ENCODE assay signal across 10 cellular contexts in genomic region chr2:14654733-14655346, GRCh38. TPM values are rescaled to one million over a fixed set of nuclear protein-coding genes. Genes with fewer than 3 reads are reported as not detected.
DNase-seq lines count a peak whose midpoint lies in the region; ATAC-seq and TF ChIP-seq lines count a peak whose summit lies in the region.
"Had no signal": no experiment of that assay in that cellular context is flagged by ENCODE, and none has a peak within 500 bp of the region (broad histone marks: within the 10 kb centered on the region; RNA-seq: fewer than 3 reads in every experiment).

No MANE protein-coding gene starts in this region.

- no peak for TF ChIP-seq EP300 in tibial nerve (IDR thresholded peaks at IDR 0.05)

- 48 to 62% methylated on average over 4 of the region's 4 CpGs for WGBS in tibial nerve, 2 donors

- no peaks in the 10 kb centered on the region for H3K4me1 ChIP-seq in tibial nerve
- H3K4me1 ChIP-seq: psoas muscle had no signal

- H3K27ac ChIP-seq in tibial nerve, result no peak overlapping the region
- H3K27ac ChIP-seq: dorsolateral prefrontal cortex, psoas muscle had no signal

- no peak overlapping the region for H3K4me3 ChIP-seq in tibial nerve
- H3K4me3 ChIP-seq: dorsolateral prefrontal cortex, psoas muscle had no signal

- H3K36me3 ChIP-seq in tibial nerve, result no peaks in the 10 kb centered on the region

- no peak for TF ChIP-seq POLR2A in tibial nerve (IDR thresholded peaks at IDR 0.05)

- ATAC-seq in GM19043 (IDR thresholded peaks at IDR 0.05; ENCODE audit: low read depth, unreplicated experiment), result peak; percentile 85
- ATAC-seq in GM21825 (IDR thresholded peaks at IDR 0.05; ENCODE audit: unreplicated experiment), result peak; percentile 90
- ATAC-seq in HG03159 (IDR thresholded peaks at IDR 0.05; ENCODE audit: unreplicated experiment), result peak; percentile 93
- ATAC-seq: psoas muscle had no signal

- H3K27me3 ChIP-seq in tibial nerve, result no peaks in the 10 kb centered on the region
- H3K27me3 ChIP-seq: dorsolateral prefrontal cortex had no signal

- H3K9me3 ChIP-seq in tibial nerve, result no peaks in the 10 kb centered on the region
- H3K9me3 ChIP-seq: psoas muscle had no signal

- DNase-seq in medulla oblongata (ENCODE audit: extremely low spot score) (peak; percentile 21), COLO829 (ENCODE audit: low spot score) (no peak), tibial nerve (ENCODE audit: low spot score in 2 of 2) (no peak), GM20000 (ENCODE audit: low spot score) (no peak)
- DNase-seq: dorsolateral prefrontal cortex, NCI-H2029, psoas muscle had no signal

- TF ChIP-seq CTCF in tibial nerve (IDR thresholded peaks at IDR 0.05) (no peak), GM20000 (IDR thresholded peaks at IDR 0.05; ENCODE audit: extremely low read depth, missing control alignments) (no peak)

RNA-seq across cellular contexts. Expression of gene LRATD1, which starts 22.3 kb away (rescaled TPM):
- 1 to 10 TPM; 1.3 to 5.7 (median 3.2) TPM for total RNA-seq in tibial nerve
